In the genomic region with DNA sequence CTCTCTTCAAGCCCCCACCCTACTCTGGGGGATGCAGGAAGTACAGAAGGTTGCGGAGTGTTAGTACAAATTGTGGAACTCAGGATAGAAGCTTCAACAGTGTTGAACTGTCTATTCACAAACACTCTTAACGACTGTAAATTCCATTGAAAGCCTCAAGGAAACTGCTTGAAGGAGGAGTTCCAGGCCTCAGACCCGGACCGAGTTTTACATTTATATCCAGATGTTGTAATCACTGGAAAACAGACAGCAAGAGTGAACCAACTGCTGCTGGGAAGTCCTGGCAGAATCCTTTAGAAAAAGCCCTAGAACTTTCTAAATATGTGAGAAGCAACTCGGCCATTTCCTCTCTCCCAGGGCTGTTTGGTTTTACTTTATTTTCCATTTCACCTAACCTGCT, we compare ENCODE assay signal across 17 cellular contexts.
A peak's percentile ranks its signal among the peaks of the same experiment; 100 is the strongest.
DNase-seq lines count a peak whose midpoint lies in the region; ATAC-seq, FAIRE-seq and TF ChIP-seq lines count a peak whose summit lies in the region.
"Had no signal": no experiment of that assay in that cellular context is flagged by ENCODE, and none has a peak within 500 bp of the region (broad histone marks: within the 10 kb centered on the region; RNA-seq: fewer than 3 reads in every experiment).

No MANE protein-coding gene starts in this region.

- 37% methylated on average over 5 of the region's 5 CpGs for WGBS in K562 (ENCODE audit: insufficient coverage, low coverage, missing lambda C conversion rate)

- POLR2A ChIA-PET in AG04450 (lab: Yijun Ruan, JAX) (interaction anchor here (1.2 kb wide), 1 partner anchor 86 kb away, joined by 4 read pairs; no protein-coding TSS in a partner anchor), K562 (lab: Yijun Ruan, JAX) (interaction anchor here (0.6 to 1.7 kb wide), 4 partner anchors 14 to 452 kb away, joined by 3 to 6 read pairs (median 4); no protein-coding TSS in a partner anchor)

- H3K4me3 ChIP-seq in AG04450 (ENCODE audit: low read depth, low read length) (no peak overlapping the region), K562 (no peak overlapping the region), right atrium auricular region (no peak overlapping the region), skin epidermis (no peak overlapping the region)
- H3K4me3 ChIP-seq: pancreas had no signal

- in situ Hi-C loops in K562 (cut with MboI), result no loop called here

- no peaks in the 10 kb centered on the region for H3K9me3 ChIP-seq in AG04450 (ENCODE audit: control insufficient read depth, insufficient read depth, low read length)
- H3K9me3 ChIP-seq in K562 (replicated peaks; ENCODE audit: control insufficient read depth, insufficient read depth, low read depth, low read length), result no peaks in the 10 kb centered on the region
- no peaks in the 10 kb centered on the region for H3K9me3 ChIP-seq in right atrium auricular region
- H3K9me3 ChIP-seq: pancreas had no signal

- no peak for TF ChIP-seq RAD21 in K562 (CRISPR knock-in tag; conservative IDR thresholded peaks at IDR 0.05 in 1 of 2, IDR thresholded peaks at IDR 0.05 in 1 of 2)

- H3K79me2 ChIP-seq in K562 (ENCODE audit: control insufficient read depth, insufficient read depth, low read length), result no peaks in the 10 kb centered on the region

- ATAC-seq in K562, result peak; percentile 27; the same call in 2 of the 3 replicates

- no peak overlapping the region for H2AFZ ChIP-seq in K562 (ENCODE audit: low read depth, low read length)

- DNase-seq in AG04450 (ENCODE audit: low read depth, low spot score) (peak; percentile 2), K562 (ENCODE audit: extremely low read depth in 1 of 4, low spot score in 3 of 4) (no peak), right atrium auricular region (ENCODE audit: low spot score) (no peak), SK-N-DZ (ENCODE audit: low spot score) (no peak), NCI-H345 treated with DMSO at 0.1 percent for 48 hours (lab: John Stamatoyannopoulos, UW; ENCODE audit: unreplicated experiment) (no peak), NCI-H2227 (lab: John Stamatoyannopoulos, UW; ENCODE audit: unreplicated experiment) (no peak), NCI-H510A (lab: John Stamatoyannopoulos, UW) (no peak)
- DNase-seq: activated CD4-positive, alpha-beta T cell treated with anti-CD3 and anti-CD28 coated beads, Interleukin-2, amount 10 ng/mL, durations not matched to agents 7 days and 5 days; dermis blood vessel endothelial cell; foreskin fibroblast; NCI-H1417 treated with DMSO at 0.1 percent for 48 hours; NCI-H524 treated with DMSO at 0.1 percent for 48 hours; pancreas; stimulated activated CD4-positive, alpha-beta T cell treated with anti-CD3 and anti-CD28 coated beads, Interleukin-1b, Interleukin-23, amount 100 ng/mL, for 48 hours; T-helper 2 cell had no signal

- no peaks in the 10 kb centered on the region; a peak in 1 of 5 replicates for H3K4me1 ChIP-seq in K562 (replicated peaks in 1 of 2; ENCODE audit: control insufficient read depth in 2 of 2, insufficient read depth in 2 of 2, low read length in 2 of 2)
- H3K4me1 ChIP-seq in right atrium auricular region, result peaks cover 0 to 26% of the 10 kb centered on the region in 2 donors
- H3K4me1 ChIP-seq: pancreas had no signal

- TF ChIP-seq POLR2A in K562 (conservative IDR thresholded peaks at IDR 0.05), result no peak

- CTCF ChIA-PET in AG04450 (lab: Charles Lee) (interaction anchor here (1.5 to 1.8 kb wide), 2 partner anchors 11 to 367 kb away, joined by 4 read pairs; no protein-coding TSS in a partner anchor), K562 (lab: Yijun Ruan, JAX; ENCODE audit: low intra/inter-chr PET ratio) (no interaction called here)

- H3K4me2 ChIP-seq in K562 (ENCODE audit: insufficient read depth, low read length), result no peak overlapping the region

- no peak for TF ChIP-seq EP300 in K562 (IDR thresholded peaks at IDR 0.05; ENCODE audit: low read length)

- no peak overlapping the region for H3K27ac ChIP-seq in AG04450 (ENCODE audit: low read depth, low read length)
- H3K27ac ChIP-seq in K562 (ENCODE audit: extremely low read depth, low read depth, low read length), result no peak overlapping the region
- peak overlapping the region; percentile 37 to 85 for H3K27ac ChIP-seq in right atrium auricular region
- peak overlapping the region in 16 of 21 experiments; percentile 23 to 82 (median 58) for H3K27ac ChIP-seq in skin epidermis
- H3K27ac ChIP-seq: RWPE1 had no signal

- BruUV-seq in K562 (replicated peaks; lab: Mats Ljungman, UMichigan), result no TSS peak

- no peak for FAIRE-seq in K562 (lab: Jason Lieb, UNC)
- FAIRE-seq: pancreas had no signal

- H3K27me3 ChIP-seq in AG04450 (ENCODE audit: control insufficient read depth, insufficient read depth, low read length) (no peaks in the 10 kb centered on the region), K562 (ENCODE audit: control insufficient read depth in 2 of 2, insufficient read depth in 2 of 2, low read length in 2 of 2) (no peaks in the 10 kb centered on the region), right atrium auricular region (no peaks in the 10 kb centered on the region)
- H3K27me3 ChIP-seq: pancreas had no signal

- intact Hi-C loops in K562 (cut with micrococcal nuclease), result no loop called here

- no peak overlapping the region for H3K9ac ChIP-seq in K562 (ENCODE audit: insufficient read depth in 1 of 2, low read depth in 2 of 2, low read length in 2 of 2)

- TF ChIP-seq CTCF in AG04450 (IDR thresholded peaks at IDR 0.05; ENCODE audit: low read depth, low read length) (no peak), K562 (IDR thresholded peaks at IDR 0.05 in 2 of 3, conservative IDR thresholded peaks at IDR 0.05 in 1 of 3; ENCODE audit: insufficient read depth in 2 of 3, low read depth in 1 of 3, low read length in 3 of 3) (no peak), right atrium auricular region (IDR thresholded peaks at IDR 0.05) (no peak)

- no peaks in the 10 kb centered on the region for H4K20me1 ChIP-seq in K562 (replicated peaks; ENCODE audit: control insufficient read depth, insufficient read depth, low read length)

- no peaks in the 10 kb centered on the region for H3K36me3 ChIP-seq in K562 (ENCODE audit: control insufficient read depth, insufficient read depth, low read length)
- H3K36me3 ChIP-seq in right atrium auricular region, result peaks cover 7% of the 10 kb centered on the region
- H3K36me3 ChIP-seq: pancreas had no signal

- no peaks in the 10 kb centered on the region for H3K9me1 ChIP-seq in K562 (ENCODE audit: control insufficient read depth, insufficient read depth, low read length)

TF ChIP-seq in K562, 482 proteins besides CTCF, POLR2A, EP300 and RAD21:
- no peak for TF ChIP-seq ZNF146 (CRISPR knock-in tag; IDR thresholded peaks at IDR 0.05; ENCODE audit: unreplicated experiment)
TF ChIP-seq in K562: peak in this region for 0.

Comparison
In these comparisons a context has a peak if more than half of its experiments do, and no peak if none do; other contexts are left out.
1. H3K27ac ChIP-seq: peak in right atrium auricular region (2 of 2) and skin epidermis (16 of 21); none in AG04450 (single experiment) and K562 (single experiment).